ENCODE assay signal across 8 cellular contexts in the genomic region with DNA sequence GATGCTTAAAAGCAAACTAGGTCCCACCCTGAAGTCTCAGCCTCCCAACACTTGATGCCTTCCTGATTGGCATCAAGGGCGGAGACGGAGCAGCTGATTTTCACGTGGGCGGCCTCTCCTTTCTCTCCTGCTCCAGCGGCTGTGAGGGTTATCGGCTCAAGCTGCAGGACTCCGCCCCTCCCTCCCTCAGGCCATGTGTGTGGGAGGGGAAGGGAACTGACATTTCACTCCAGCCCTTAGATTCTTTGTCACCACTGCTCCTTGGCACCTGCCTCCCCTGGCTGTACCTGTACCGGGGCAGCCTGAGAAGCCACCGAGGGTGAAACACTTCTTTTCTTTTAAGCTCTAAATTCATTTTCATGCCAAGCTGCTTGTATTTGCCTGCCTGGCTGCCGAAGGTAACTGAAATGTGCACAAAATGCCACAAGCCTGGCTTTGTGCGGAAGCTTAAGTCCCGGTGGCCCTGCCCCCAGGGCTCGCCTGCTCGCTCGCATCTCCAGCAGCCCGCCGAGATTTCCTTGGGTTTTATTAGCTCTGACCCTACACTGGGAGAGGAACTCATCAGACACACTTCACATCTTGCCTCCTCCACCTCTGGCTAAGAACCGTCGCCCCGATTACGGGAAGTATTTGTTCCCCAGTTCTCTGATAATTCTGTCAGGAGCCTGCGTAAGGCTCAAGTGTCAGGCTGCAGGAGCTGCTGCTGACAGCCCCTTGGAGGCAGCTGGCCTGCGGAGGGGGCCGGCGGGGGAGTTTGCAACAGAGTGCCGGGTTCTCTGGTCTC. TPM values are rescaled to one million over a fixed set of nuclear protein-coding genes. Genes with fewer than 3 reads are reported as not detected.
DNase-seq lines count a peak whose midpoint lies in the region; ATAC-seq, FAIRE-seq and TF ChIP-seq lines count a peak whose summit lies in the region.

No MANE protein-coding gene starts in this region.

- 5 to 10% methylated on average over 26 of the region's 26 CpGs for WGBS in pancreas, 2 donors

- DNase-seq in GM23338 (ENCODE audit: low spot score) (peak; percentile 89), RWPE1 (ENCODE audit: low spot score) (no peak), cardiac septum (ENCODE audit: low spot score) (peak; percentile 79), pancreas (peak; percentile 74 to 84 (median 78)), NCI-H1694 treated with DMSO at 0.1 percent for 48 hours (lab: John Stamatoyannopoulos, UW) (no peak)
- DNase-seq in activated CD4-positive, alpha-beta T cell treated with anti-CD3 and anti-CD28 coated beads, Interleukin-2, amount 50 U/mL, for 4 hours, result no peak

- H3K9me2 ChIP-seq in GM23338 (ENCODE audit: insufficient read depth), result no peaks in the 10 kb centered on the region

- H3K9me3 Mint-ChIP-seq in GM23338, result no peaks in the 10 kb centered on the region; the same call in 2 of the 3 replicates

- peaks cover 22% of the 10 kb centered on the region for H3F3A ChIP-seq in GM23338 (replicated peaks; ENCODE audit: low read depth)

- no peak overlapping the region for H2AFZ ChIP-seq in GM23338

- H3K27me3 Mint-ChIP-seq in GM23338 (ENCODE audit: insufficient read depth, low read depth, poor library complexity), result peaks cover 9% of the 10 kb centered on the region

- H3K4me1 ChIP-seq in GM23338 (ENCODE audit: insufficient read depth) (peaks cover 18% of the 10 kb centered on the region), pancreas (peaks cover 0 to 4% (median 0%) of the 10 kb centered on the region in 3 donors)

- peaks cover 37% of the 10 kb centered on the region for H3K4me1 Mint-ChIP-seq in GM23338

- intact Hi-C loops in cardiac septum (cut with DNase I), result loop anchor here (5.0 kb wide), 1 partner anchor 172 kb away; a partner anchor contains a TSS
- intact Hi-C loops in pancreas (cut with DNase I), result loop anchor here in 2 of 3 donors (5.0 kb wide), 1 partner anchor 82 kb away; no protein-coding TSS in a partner anchor

- ATAC-seq in GM23338 (peak; percentile 89), pancreas (peak; percentile 89 to 95 (median 93)), HG03280 (IDR thresholded peaks at IDR 0.05; ENCODE audit: unreplicated experiment) (no peak), GM18505 (IDR thresholded peaks at IDR 0.05; ENCODE audit: unreplicated experiment) (no peak)

- no peaks in the 10 kb centered on the region for H3K9me3 ChIP-seq in pancreas

- H3K27ac ChIP-seq in GM23338 (ENCODE audit: low read depth) (no peak overlapping the region), RWPE1 (0 out of 2 replicates have a peak overlapping the region, but pooled peaks have one; percentile 7), pancreas (peak overlapping the region in 3 of 4 donors; percentile 23 to 36 (median 23))

- H3K4me3 ChIP-seq in GM23338 (peak overlapping the region; percentile 53), pancreas (peak overlapping the region in 2 of 4 donors; percentile 25 to 34)

- FAIRE-seq in pancreas (lab: Jason Lieb, UNC), result no peak

- H3K79me2 ChIP-seq in GM23338 (replicated peaks; ENCODE audit: insufficient read depth), result no peaks in the 10 kb centered on the region

- CTCF ChIA-PET in RWPE1 (lab: Yijun Ruan, JAX), result interaction anchor here (1.0 to 5.0 kb wide), 3 partner anchors 11 to 83 kb away, joined by 3 to 70 read pairs (median 3); no protein-coding TSS in a partner anchor

- peaks cover 10% of the 10 kb centered on the region; the same call in 1 of the 2 replicates for H4K20me1 ChIP-seq in GM23338 (replicated peaks; ENCODE audit: insufficient read depth)

- no peak overlapping the region for H3K27ac Mint-ChIP-seq in GM23338

- H3K36me3 ChIP-seq in GM23338 (ENCODE audit: insufficient read depth) (no peaks in the 10 kb centered on the region), pancreas (no peaks in the 10 kb centered on the region)

- POLR2A ChIA-PET in RWPE1 (lab: Yijun Ruan, JAX; ENCODE audit: low non-redundant PET), result no interaction called here

- TF ChIP-seq POLR2A in GM18505 (IDR thresholded peaks at IDR 0.05; ENCODE audit: borderline replicate concordance, extremely low read depth, insufficient read depth, insufficient read length), result no peak

- H3K36me3 Mint-ChIP-seq in GM23338 (ENCODE audit: low read depth), result peaks cover 8% of the 10 kb centered on the region

- no peak for TF ChIP-seq CTCF in GM23338 (conservative IDR thresholded peaks at IDR 0.05; ENCODE audit: low read depth in 2 of 2)
- no peak for TF ChIP-seq CTCF in RWPE1 (conservative IDR thresholded peaks at IDR 0.05; ENCODE audit: low read depth)
- TF ChIP-seq CTCF in pancreas (IDR thresholded peaks at IDR 0.05), result no peak

- H3K4me3 Mint-ChIP-seq in GM23338, result peak overlapping the region; percentile 67

- H3K27me3 ChIP-seq in GM23338 (ENCODE audit: insufficient read depth), result no peaks in the 10 kb centered on the region
- H3K27me3 ChIP-seq in pancreas, result no peaks in the 10 kb centered on the region

- peak overlapping the region; percentile 83 for H3K4me2 ChIP-seq in GM23338

TF ChIP-seq in GM23338, 12 proteins besides CTCF, POLR2A, EP300 and RAD21:
- TF ChIP-seq POLR2AphosphoS5 (IDR thresholded peaks at IDR 0.05; ENCODE audit: low read depth), result no peak

RNA-seq across cellular contexts. Expression of a gene that starts 9.6 kb away (rescaled TPM):
- 0.12 and 0.14 TPM in 2 replicates for total RNA-seq in GM23338 (2014; rRNA removed; shearing (Covaris generic))
- 0.37 and 0.42 TPM in 2 replicates for polyA plus RNA-seq in GM23338 (2016; fragmentation: Nextera tagmentation; extraction: Ambion mirVana)
- total RNA-seq in cardiac septum, result 6.7 TPM
- total RNA-seq in pancreas, result 1 to 10 TPM in 1 of 6 donors, under 1 TPM in 5; 0.19 to 1.5 (median 0.34) TPM
- polyA plus RNA-seq in pancreas, result 1 to 10 TPM in 1 of 2 donors, under 1 TPM in 1; 0.80 to 1.2 TPM

RNA-seq across cellular contexts. Expression of a gene that starts 25.8 kb away (rescaled TPM):
- 79.4 and 82.9 TPM in 2 replicates for total RNA-seq in GM23338 (2014; rRNA removed; shearing (Covaris generic))
- polyA plus RNA-seq in GM23338 (2016; fragmentation: Nextera tagmentation; extraction: Ambion mirVana) (53.1 and 57.3 TPM in 2 replicates), pancreas (1 to 10 TPM; 7.7 to 9.7 TPM)
- total RNA-seq in cardiac septum (24.9 TPM), pancreas (10 to 100 TPM in 3 of 6 donors, 1 to 10 TPM in 3; 5.1 to 13.1 (median 8.5) TPM)

RNA-seq across cellular contexts. Expression of a gene that starts 36.9 kb away (rescaled TPM):
- 7.9 and 8.7 TPM in 2 replicates for total RNA-seq in GM23338 (2014; rRNA removed; shearing (Covaris generic))
- polyA plus RNA-seq in GM23338 (2016; fragmentation: Nextera tagmentation; extraction: Ambion mirVana), result 3.6 and 3.7 TPM in 2 replicates
- total RNA-seq in cardiac septum, result 49.2 TPM
- total RNA-seq in pancreas, result 10 to 100 TPM; 26.0 to 39.2 (median 31.9) TPM
- 10 to 100 TPM; 11.6 to 15.9 TPM for polyA plus RNA-seq in pancreas

Comparison
In these comparisons a context has a peak if more than half of its experiments do, and no peak if none do; other contexts are left out.
1. ATAC-seq: peak in GM23338 (single experiment) and pancreas (4 of 4); none in HG03280 (single experiment) and GM18505 (single experiment).
2. DNase-seq: peak in GM23338 (single experiment), cardiac septum (single experiment) and pancreas (6 of 6); none in RWPE1 (single experiment), NCI-H1694 treated with DMSO at 0.1 percent for 48 hours (single experiment) and activated CD4-positive, alpha-beta T cell treated with anti-CD3 and anti-CD28 coated beads, Interleukin-2, amount 50 U/mL, for 4 hours (0 of 2).